ENCODE assay signal across 8 cellular contexts in the genomic region with DNA sequence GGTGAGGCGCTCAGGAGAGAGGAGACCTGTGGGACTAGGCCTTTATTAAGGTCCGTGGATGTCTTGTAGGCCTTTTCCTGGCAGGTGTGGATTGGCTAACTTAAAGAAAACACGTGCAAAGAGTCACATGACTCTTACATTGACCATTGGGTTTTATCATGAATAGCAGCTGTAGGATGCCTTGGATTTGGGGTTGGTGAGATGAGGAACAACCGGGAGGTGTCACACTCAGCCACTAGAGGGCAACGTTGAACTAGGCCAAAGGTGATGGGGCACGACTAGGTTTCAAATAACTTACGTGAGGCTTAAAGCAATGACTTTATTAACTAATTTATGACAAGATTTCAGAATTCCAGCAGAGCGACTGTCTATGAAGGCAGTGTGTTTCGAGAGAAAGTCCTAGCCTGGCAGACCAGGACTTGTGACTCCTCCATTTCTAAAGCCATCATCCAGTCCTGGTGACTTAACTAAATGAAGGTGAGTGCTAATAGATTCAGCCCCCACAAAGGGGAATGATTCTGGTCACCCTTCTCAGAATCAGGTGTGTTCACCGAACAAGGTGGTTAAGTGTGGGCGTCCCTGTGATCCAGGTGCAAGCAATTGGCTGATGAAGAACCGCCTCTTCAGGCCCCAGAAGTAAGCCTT.
DNase-seq lines count a peak whose midpoint lies in the region; ATAC-seq and TF ChIP-seq lines count a peak whose summit lies in the region.

No MANE protein-coding gene starts in this region.

- H3K23me2 ChIP-seq in H9 (ENCODE audit: insufficient read length, low read depth, low read length, poor library complexity, severe bottlenecking): no peaks in the 10 kb centered on the region

- H3K9ac ChIP-seq in H9 (ENCODE audit: extremely low read depth, insufficient read length, low read length) (no peak overlapping the region), MM.1S (ENCODE audit: low read length) (no peak overlapping the region)

- H4K91ac ChIP-seq in H9 (ENCODE audit: insufficient read length, low read depth, low read length): no peak overlapping the region

- H3K27ac Mint-ChIP-seq in H9: no peak overlapping the region

- no peaks in the 10 kb centered on the region for H3K36me3 Mint-ChIP-seq in H9 (ENCODE audit: insufficient read depth in 1 of 3, low read depth in 3 of 3)

- H3K9me3 ChIP-seq in heart right ventricle: no peaks in the 10 kb centered on the region
- no peaks in the 10 kb centered on the region for H3K9me3 ChIP-seq in H9 (ENCODE audit: control insufficient read depth, low read depth, low read length)
- H3K9me3 ChIP-seq in MM.1S (replicated peaks; ENCODE audit: insufficient read depth, low read length): no peaks in the 10 kb centered on the region
- H3K9me3 ChIP-seq in thoracic aorta: no peaks in the 10 kb centered on the region

- H3K9me2 ChIP-seq in MM.1S (replicated peaks; ENCODE audit: insufficient read depth, low read length): no peaks in the 10 kb centered on the region

- no peak overlapping the region for H3K4me3 Mint-ChIP-seq in H9

- H3K4me2 ChIP-seq in H9 (ENCODE audit: insufficient read depth, insufficient read length, low read length): no peak overlapping the region
- H3K4me2 ChIP-seq in MM.1S (ENCODE audit: low read depth, low read length): no peak overlapping the region

- no peak overlapping the region for H3K56ac ChIP-seq in H9 (ENCODE audit: insufficient read length, low read depth, low read length)

- no peaks in the 10 kb centered on the region for H3K79me1 ChIP-seq in H9 (ENCODE audit: insufficient read depth, low read depth, low read length, poor library complexity, severe bottlenecking)

- intact Hi-C loops in heart right ventricle (cut with DNase I) (no loop called here), left ventricle myocardium superior (cut with micrococcal nuclease) (no loop called here)

- H2BK20ac ChIP-seq in H9 (ENCODE audit: low read depth, low read length, poor library complexity, severe bottlenecking): no peak overlapping the region

- no peaks in the 10 kb centered on the region for H4K20me1 ChIP-seq in H9 (ENCODE audit: control insufficient read depth, insufficient read depth, insufficient read length)
- no peaks in the 10 kb centered on the region for H4K20me1 ChIP-seq in MM.1S (ENCODE audit: insufficient read depth, low read length)

- peak overlapping the region; percentile 49 for H2AFZ ChIP-seq in H9 (ENCODE audit: low read length)
- H2AFZ ChIP-seq in MM.1S (ENCODE audit: low read length): no peak overlapping the region

- H4K5ac ChIP-seq in H9 (ENCODE audit: insufficient read length, low read depth, low read length): no peak overlapping the region

- H3K4me1 Mint-ChIP-seq in H9: peaks cover 0 to 3% of the 10 kb centered on the region in 2 experiments; a peak in 1 of 4 replicates

- no peak overlapping the region for H3K14ac ChIP-seq in H9 (ENCODE audit: insufficient read depth, low read length)

- H3K4me1 ChIP-seq in heart right ventricle (no peaks in the 10 kb centered on the region), H9 (ENCODE audit: insufficient read depth, low read length) (no peaks in the 10 kb centered on the region), MM.1S (ENCODE audit: low read length) (no peaks in the 10 kb centered on the region), thoracic aorta (ENCODE audit: control insufficient read depth in 1 of 2, low read depth in 2 of 2) (no peaks in the 10 kb centered on the region)

- peak in 1 of 2 donors; percentile 7 for DNase-seq in heart right ventricle
- DNase-seq in left ventricle myocardium superior: no peak
- peak; percentile 67 for DNase-seq in H9
- DNase-seq in MM.1S: peak; percentile 51
- peak; percentile 60 for DNase-seq in activated CD8-positive, alpha-beta memory T cell treated with anti-CD3 and anti-CD28 coated beads, Interleukin-2, amount 50 U/mL, for 48 hours
- peak; percentile 68 for DNase-seq in iPS-NIHi7 (ENCODE audit: extremely low spot score)
- DNase-seq in thoracic aorta (ENCODE audit: low spot score): no peak
- DNase-seq in HuH-7.5 (ENCODE audit: low spot score): no peak

- peak in 7 of 9 donors; percentile 35 to 64 (median 47) for TF ChIP-seq CTCF in heart right ventricle (IDR thresholded peaks at IDR 0.05)
- TF ChIP-seq CTCF in H9 (conservative IDR thresholded peaks at IDR 0.05): peak; percentile 89
- peak; percentile 82 for TF ChIP-seq CTCF in MM.1S (IDR thresholded peaks at IDR 0.05; ENCODE audit: low read length)
- TF ChIP-seq CTCF in thoracic aorta (IDR thresholded peaks at IDR 0.05): peak; percentile 28

- no peak overlapping the region for H2BK120ac ChIP-seq in H9 (ENCODE audit: low read depth, low read length, poor library complexity, severe bottlenecking)

- no peaks in the 10 kb centered on the region for H3K9me3 Mint-ChIP-seq in H9

- H2BK5ac ChIP-seq in H9 (ENCODE audit: insufficient read length, low read length): no peak overlapping the region

- H2BK15ac ChIP-seq in H9 (ENCODE audit: low read depth, low read length): no peak overlapping the region

- H3K36me3 ChIP-seq in heart right ventricle (no peaks in the 10 kb centered on the region), MM.1S (replicated peaks; ENCODE audit: insufficient read depth, low read length) (no peaks in the 10 kb centered on the region), thoracic aorta (no peaks in the 10 kb centered on the region)

- WGBS in heart right ventricle, 2 donors: 67 to 70% methylated on average over 12 of the region's 12 CpGs
- whole genome bisulfite sequencing in H9 (ENCODE audit: extremely low coverage, insufficient read length, low lambda C conversion rate): no CpG with 5 or more reads among the region's 12 CpGs

- H3K27me3 Mint-ChIP-seq in H9 (ENCODE audit: low read depth): no peaks in the 10 kb centered on the region; the same call in none of the 2 replicates

- H4K8ac ChIP-seq in H9 (replicated peaks; ENCODE audit: insufficient read length, low read depth, low read length): no peak overlapping the region

- H2AK5ac ChIP-seq in H9 (ENCODE audit: insufficient read length, low read length): no peak overlapping the region

- H3K4me3 ChIP-seq in heart right ventricle (no peak overlapping the region), MM.1S (ENCODE audit: low read length) (no peak overlapping the region), thoracic aorta (no peak overlapping the region)

- H3T11ph ChIP-seq in H9 (ENCODE audit: low read length): no peak overlapping the region

- H3K79me2 ChIP-seq in H9 (ENCODE audit: insufficient read depth, low read length) (no peaks in the 10 kb centered on the region), MM.1S (ENCODE audit: low read length) (no peaks in the 10 kb centered on the region)

- ATAC-seq in heart right ventricle (no peak), left ventricle myocardium superior (no peak), thoracic aorta (ENCODE audit: insufficient number of reproducible peaks, low FRiP score, low read depth) (no peak)

- H3K27ac ChIP-seq in heart right ventricle (no peak overlapping the region), H9 (ENCODE audit: insufficient read length, low read depth, low read length) (no peak overlapping the region), MM.1S (ENCODE audit: low read length) (no peak overlapping the region), thoracic aorta (no peak overlapping the region)

- H3K27me3 ChIP-seq in heart right ventricle (peaks cover 0 to 35% (median 0%) of the 10 kb centered on the region in 7 donors), H9 (ENCODE audit: insufficient read depth, low read length) (no peaks in the 10 kb centered on the region), MM.1S (replicated peaks; ENCODE audit: insufficient read depth, low read length) (no peaks in the 10 kb centered on the region), thoracic aorta (replicated peaks; ENCODE audit: insufficient read depth) (no peaks in the 10 kb centered on the region)

- H3F3A ChIP-seq in MM.1S (ENCODE audit: insufficient read depth, low read length): no peaks in the 10 kb centered on the region

- H3K4ac ChIP-seq in H9 (ENCODE audit: low read depth, low read length): no peak overlapping the region

- H3K18ac ChIP-seq in H9 (ENCODE audit: insufficient read length, low read depth, low read length): no peak overlapping the region

- H3K23ac ChIP-seq in H9 (ENCODE audit: insufficient read length, low read depth, low read length): no peak overlapping the region

- no peak overlapping the region for H2BK12ac ChIP-seq in H9 (ENCODE audit: insufficient read length, low read depth, low read length)

Comparison
In these comparisons a context has a peak if more than half of its experiments do, and no peak if none do; other contexts are left out.
1. DNase-seq: peak in H9 (single experiment), MM.1S (single experiment), activated CD8-positive, alpha-beta memory T cell treated with anti-CD3 and anti-CD28 coated beads, Interleukin-2, amount 50 U/mL, for 48 hours (single experiment) and iPS-NIHi7 (single experiment); none in left ventricle myocardium superior (single experiment), thoracic aorta (single experiment) and HuH-7.5 (single experiment).
2. CTCF ChIP-seq: peak in every context shown above with its lines; median percentile 89 in H9; 82 in MM.1S; 47 in heart right ventricle; 28 in thoracic aorta.